13 cellular contexts compared by ENCODE assay signal in genomic region chr13:49446473-49446872, GRCh38. TPM values are rescaled to one million over a fixed set of nuclear protein-coding genes. Genes with fewer than 3 reads are reported as not detected.
DNase-seq lines count a peak whose midpoint lies in the region; ATAC-seq and TF ChIP-seq lines count a peak whose summit lies in the region.
"Had no signal": no experiment of that assay in that cellular context is flagged by ENCODE, and none has a peak within 500 bp of the region (broad histone marks: within the 10 kb centered on the region; RNA-seq: fewer than 3 reads in every experiment).

No MANE protein-coding gene starts in this region.

- H3K27me3 Mint-ChIP-seq in CD8-positive, alpha-beta memory T cell = peaks cover 0 to 3% of the 10 kb centered on the region in 2 donors
- H3K27me3 Mint-ChIP-seq in activated naive CD8-positive, alpha-beta T cell = no peaks in the 10 kb centered on the region

- H3K36me3 ChIP-seq in CD8-positive, alpha-beta memory T cell (ENCODE audit: insufficient read depth, low read length) = no peaks in the 10 kb centered on the region
- no peaks in the 10 kb centered on the region for H3K36me3 ChIP-seq in neural cell (ENCODE audit: insufficient read depth, low read length)
- H3K36me3 ChIP-seq: colonic mucosa, gastrocnemius medialis, left lung, upper lobe of right lung had no signal

- POLR2A ChIA-PET in CD8-positive, alpha-beta memory T cell (lab: Charles Lee) = interaction anchor here (0.6 kb wide), 1 partner anchor 14 kb away, joined by 3 read pairs; no protein-coding TSS in a partner anchor

- no peak overlapping the region for H2AFZ ChIP-seq in neural cell (ENCODE audit: low read depth, low read length)

- H3K36me3 Mint-ChIP-seq in CD8-positive, alpha-beta memory T cell = peaks cover 0 to 18% (median 5%) of the 10 kb centered on the region in 3 donors
- peaks cover 4% of the 10 kb centered on the region for H3K36me3 Mint-ChIP-seq in activated naive CD8-positive, alpha-beta T cell

- CTCF ChIA-PET in CD8-positive, alpha-beta memory T cell (lab: Charles Lee) = interaction anchor here (1.4 to 4.1 kb wide), 2 partner anchors 49 to 347 kb away, joined by 4 to 14 read pairs; partner anchors contain the start of gene PHF11

- no peak overlapping the region for H3K4me2 ChIP-seq in neural cell (ENCODE audit: low read length)

- H3K79me2 ChIP-seq in neural cell (replicated peaks; ENCODE audit: insufficient read depth, low read length) = peaks cover 30% of the 10 kb centered on the region

- no peaks in the 10 kb centered on the region for H3K9me2 ChIP-seq in neural cell (ENCODE audit: insufficient read depth, low read length)

- peaks cover 0 to 2% (median 0%) of the 10 kb centered on the region in 5 donors for H3K9me3 Mint-ChIP-seq in CD8-positive, alpha-beta memory T cell
- H3K9me3 Mint-ChIP-seq in activated naive CD8-positive, alpha-beta T cell (ENCODE audit: low read depth) = no peaks in the 10 kb centered on the region

- H3K9ac ChIP-seq in neural cell (ENCODE audit: low read length) = no peak overlapping the region

- TF ChIP-seq CTCF in HL-60 (IDR thresholded peaks at IDR 0.05; ENCODE audit: insufficient read depth, low read length) (no peak), neural cell (IDR thresholded peaks at IDR 0.05; ENCODE audit: poor library complexity, severe bottlenecking) (no peak)

- peak overlapping the region; percentile 57 to 90 (median 80) for H3K4me3 Mint-ChIP-seq in CD8-positive, alpha-beta memory T cell
- peak overlapping the region; percentile 80 for H3K4me3 Mint-ChIP-seq in activated naive CD8-positive, alpha-beta T cell

- no peaks in the 10 kb centered on the region for H4K20me1 ChIP-seq in neural cell (ENCODE audit: insufficient read depth)

- no peaks in the 10 kb centered on the region for H3K9me3 ChIP-seq in CD8-positive, alpha-beta memory T cell (ENCODE audit: low read length)
- H3K9me3 ChIP-seq in neural cell (ENCODE audit: low read length) = no peaks in the 10 kb centered on the region
- H3K9me3 ChIP-seq: colonic mucosa, gastrocnemius medialis, left lung, upper lobe of right lung had no signal

- ATAC-seq in HG02884 (IDR thresholded peaks at IDR 0.05; ENCODE audit: unreplicated experiment) (no peak), GM19035 (IDR thresholded peaks at IDR 0.05; ENCODE audit: unreplicated experiment) (no peak)
- ATAC-seq: gastrocnemius medialis, left lung, upper lobe of right lung had no signal

- H3K4me1 ChIP-seq in CD8-positive, alpha-beta memory T cell (ENCODE audit: insufficient read depth, low read length) = peaks cover 58% of the 10 kb centered on the region
- H3K4me1 ChIP-seq: colonic mucosa had no signal

- H3K4me3 ChIP-seq in CD8-positive, alpha-beta memory T cell (ENCODE audit: low read length) = no peak overlapping the region
- H3K4me3 ChIP-seq in HL-60 (replicated peaks; ENCODE audit: insufficient read depth, low read length) (peak overlapping the region; percentile 47), neural cell (ENCODE audit: low read length) (peak overlapping the region; percentile 18)
- H3K4me3 ChIP-seq: colonic mucosa, gastrocnemius medialis had no signal

- no peak for TF ChIP-seq RAD21 in neural cell (conservative IDR thresholded peaks at IDR 0.05)

- TF ChIP-seq EP300 in neural cell (conservative IDR thresholded peaks at IDR 0.05; ENCODE audit: poor library complexity, severe bottlenecking) = no peak

- no peaks in the 10 kb centered on the region for H3F3A ChIP-seq in neural cell (ENCODE audit: insufficient read depth, low read length, poor library complexity, severe bottlenecking)

- peaks cover 61 to 78% (median 77%) of the 10 kb centered on the region in 3 donors for H3K4me1 Mint-ChIP-seq in CD8-positive, alpha-beta memory T cell
- H3K4me1 Mint-ChIP-seq in activated naive CD8-positive, alpha-beta T cell (ENCODE audit: low read depth) = peaks cover 68% of the 10 kb centered on the region

- no peak overlapping the region for H3K27ac ChIP-seq in CD8-positive, alpha-beta memory T cell (ENCODE audit: low read depth, low read length)
- H3K27ac ChIP-seq in HL-60 (replicated peaks) = peak overlapping the region; percentile 94
- no peak overlapping the region for H3K27ac ChIP-seq in neural cell (ENCODE audit: low read length)

- H3K27me3 ChIP-seq in CD8-positive, alpha-beta memory T cell (ENCODE audit: insufficient read depth, low read length, poor library complexity, severe bottlenecking) = no peaks in the 10 kb centered on the region
- no peaks in the 10 kb centered on the region for H3K27me3 ChIP-seq in HL-60 (ENCODE audit: insufficient read depth, poor library complexity, severe bottlenecking)
- H3K27me3 ChIP-seq in neural cell (ENCODE audit: insufficient read depth, low read depth, low read length) = no peaks in the 10 kb centered on the region
- H3K27me3 ChIP-seq: colonic mucosa, gastrocnemius medialis, left lung, upper lobe of right lung had no signal

- peak overlapping the region; percentile 65 to 93 (median 89) for H3K27ac Mint-ChIP-seq in CD8-positive, alpha-beta memory T cell
- H3K27ac Mint-ChIP-seq in activated naive CD8-positive, alpha-beta T cell = peak overlapping the region; percentile 92

- no peak for DNase-seq in CD8-positive, alpha-beta memory T cell
- DNase-seq in HL-60 (ENCODE audit: low read depth in 1 of 2, low spot score in 1 of 2) = no peak
- no peak for DNase-seq in NCI-H187 treated with DMSO at 0.1 percent for 48 hours (lab: John Stamatoyannopoulos, UW)
- DNase-seq: activated effector memory CD4-positive, alpha-beta T cell treated with anti-CD3 and anti-CD28 coated beads, Interleukin-2, amount 50 U/mL, for 16 hours; colonic mucosa; gastrocnemius medialis; left lung; NCI-H1436 treated with DMSO at 0.1 percent for 48 hours; upper lobe of right lung had no signal

TF ChIP-seq in neural cell, 6 proteins besides CTCF, POLR2A, EP300 and RAD21:
- TF ChIP-seq SMC3 (conservative IDR thresholded peaks at IDR 0.05; ENCODE audit: poor library complexity) (no peak), MXI1 (conservative IDR thresholded peaks at IDR 0.05; ENCODE audit: poor library complexity, severe bottlenecking) (no peak), REST (IDR thresholded peaks at IDR 0.05; ENCODE audit: borderline replicate concordance) (no peak)

RNA-seq across cellular contexts. Expression of gene SETDB2, which starts 2.4 kb away (rescaled TPM):
- 10 to 100 TPM; 13.1 to 13.4 TPM for total RNA-seq in CD8-positive, alpha-beta memory T cell
- 11.2 TPM for polyA plus RNA-seq in CD8-positive, alpha-beta memory T cell
- 10.2 and 14.6 TPM in 2 replicates for polyA plus RNA-seq in neural cell
- polyA minus RNA-seq in neural cell = 22.9 and 26.5 TPM in 2 replicates

RNA-seq across cellular contexts. Expression of gene CAB39L, which starts 2.6 kb away (rescaled TPM):
- total RNA-seq in CD8-positive, alpha-beta memory T cell = 1 to 10 TPM; 5.8 to 7.4 TPM
- polyA plus RNA-seq in CD8-positive, alpha-beta memory T cell = 4.7 TPM
- polyA plus RNA-seq in neural cell = 40.3 and 41.4 TPM in 2 replicates
- 57.5 and 62.9 TPM in 2 replicates for polyA minus RNA-seq in neural cell

RNA-seq across cellular contexts. Expression of gene PHF11, which starts 49.3 kb away (rescaled TPM):
- 10 to 100 TPM; 39.1 to 43.5 TPM for total RNA-seq in CD8-positive, alpha-beta memory T cell
- polyA plus RNA-seq in CD8-positive, alpha-beta memory T cell = 92.6 TPM
- polyA plus RNA-seq in neural cell = 0.60 TPM in 1 of 2 replicates, not detected in the other
- 0.97 TPM in 1 of 2 replicates, not detected in the other for polyA minus RNA-seq in neural cell

Comparison
In these comparisons a context has a peak if more than half of its experiments do, and no peak if none do; other contexts are left out.
1. RNA of gene PHF11, which starts 49.3 kb away (polyA plus RNA-seq): 92.6 TPM in CD8-positive, alpha-beta memory T cell (single experiment); 0.60 TPM in neural cell; every median in the first group is over 10 times any median in the second.